In genomic region chr6:65117854-65118409, GRCh38 we compare ENCODE assay signal across 26 cellular contexts.
"Had no signal": no experiment of that assay in that cellular context is flagged by ENCODE, and none has a peak within 500 bp of the region (broad histone marks: within the 10 kb centered on the region; RNA-seq: fewer than 3 reads in every experiment).

No MANE protein-coding gene starts in this region.

- H3K27ac ChIP-seq: breast epithelium, neural progenitor cell, parathyroid adenoma, psoas muscle, sigmoid colon, tibial nerve had no signal

- H3K9me3 ChIP-seq: breast epithelium, psoas muscle, sigmoid colon, tibial nerve had no signal

- H3K36me3 ChIP-seq: breast epithelium, neural progenitor cell, sigmoid colon, tibial nerve had no signal

- H3K4me2 ChIP-seq: neural progenitor cell had no signal

- DNase-seq: activated CD4-positive, alpha-beta T cell treated with anti-CD3 and anti-CD28 coated beads for 36 hours; activated CD4-positive, alpha-beta T cell treated with anti-CD3 and anti-CD28 coated beads, Interleukin-2, amount 50 U/mL, for 4 hours; activated CD4-positive, CD25-positive, alpha-beta regulatory T cell; activated CD8-positive, alpha-beta memory T cell treated with anti-CD3 and anti-CD28 coated beads for 24 hours; activated effector memory CD4-positive, alpha-beta T cell treated with anti-CD3 and anti-CD28 coated beads, Interleukin-2, amount 50 U/mL, for 16 hours; activated naive CD4-positive, alpha-beta T cell treated with anti-CD3 and anti-CD28 coated beads, Interleukin-2, amount 10 ng/mL, durations not matched to agents 7 days and 5 days; activated naive CD8-positive, alpha-beta T cell treated with anti-CD3 and anti-CD28 coated beads, Interleukin-2, amount 10 ng/mL, durations not matched to agents 7 days and 5 days; amniotic stem cell; central memory CD4-positive, alpha-beta T cell; foreskin fibroblast; head of caudate nucleus; hippocampal formation; immature natural killer cell; kidney; left colon; naive thymus-derived CD8-positive, alpha-beta T cell; occipital lobe; psoas muscle; sigmoid colon; small intestine; stimulated activated CD4-positive, alpha-beta T cell treated with anti-CD3 and anti-CD28 coated beads, Interleukin-1b, Interleukin-23, amount 100 ng/mL, for 48 hours; stimulated activated naive CD4-positive, alpha-beta T cell had no signal

- H3K79me2 ChIP-seq: parathyroid adenoma had no signal

- H3K27me3 ChIP-seq: breast epithelium, neural progenitor cell, sigmoid colon, tibial nerve had no signal

- H2AFZ ChIP-seq: parathyroid adenoma had no signal

- H3K9ac ChIP-seq: neural progenitor cell, parathyroid adenoma had no signal

- H3K4me1 ChIP-seq: breast epithelium, neural progenitor cell, parathyroid adenoma, psoas muscle, sigmoid colon, tibial nerve had no signal

- ATAC-seq: activated CD4-positive, alpha-beta T cell treated with anti-CD3 and anti-CD28 coated beads for 36 hours; left colon; naive thymus-derived CD8-positive, alpha-beta T cell; psoas muscle had no signal

- H3K4me3 ChIP-seq: breast epithelium, neural progenitor cell, psoas muscle, sigmoid colon, tibial nerve had no signal
